In genomic region chr22:26428515-26429457, GRCh38 we compare ENCODE assay signal across 8 cellular contexts. TPM values are rescaled to one million over a fixed set of nuclear protein-coding genes. Genes with fewer than 3 reads are reported as not detected.
A peak's percentile ranks its signal among the peaks of the same experiment; 100 is the strongest.
DNase-seq lines count a peak whose midpoint lies in the region; ATAC-seq and TF ChIP-seq lines count a peak whose summit lies in the region.

TSS of gene ASPHD2 (plus strand) at chr22:26429260. CDS start at chr22:26433616, 4,356 bp downstream.

- peaks cover 19 to 29% of the 10 kb centered on the region in 2 experiments for H3K4me1 Mint-ChIP-seq in H9
- peaks cover 44% of the 10 kb centered on the region for H3K4me1 Mint-ChIP-seq in activated naive CD8-positive, alpha-beta T cell treated with anti-CD3 and anti-CD28 coated beads, Interleukin-2, amount 10 ng/mL, durations not matched to agents 7 days and 5 days

- DNase-seq in H9, result peak; percentile 84
- peak; percentile 54 for DNase-seq in MG63
- DNase-seq in SW480 (ENCODE audit: low spot score), result peak; percentile 41
- DNase-seq in activated naive CD8-positive, alpha-beta T cell treated with anti-CD3 and anti-CD28 coated beads, Interleukin-2, amount 10 ng/mL, durations not matched to agents 7 days and 5 days, result peak; percentile 87
- peak; percentile 41 for DNase-seq in left ventricle myocardium inferior
- DNase-seq in prostate gland (ENCODE audit: low spot score), result peak; percentile 48
- DNase-seq in upper lobe of right lung, result peak; percentile 82

- H3K9me3 ChIP-seq in H9 (ENCODE audit: control insufficient read depth, low read depth, low read length) (no peaks in the 10 kb centered on the region), MG63 (no peaks in the 10 kb centered on the region), left ventricle myocardium inferior (replicated peaks) (peaks cover under 1% of the 10 kb centered on the region), prostate gland (no peaks in the 10 kb centered on the region), upper lobe of right lung (no peaks in the 10 kb centered on the region)

- H3K4me2 ChIP-seq in H9 (ENCODE audit: insufficient read depth, insufficient read length, low read length), result peak within 1 kb of the TSS; percentile 82

- H3K56ac ChIP-seq in H9 (ENCODE audit: insufficient read length, low read depth, low read length), result no peak within 1 kb of the TSS

- H3K4me3 ChIP-seq in GM08714 (ENCODE audit: low read length) (peak within 1 kb of the TSS; percentile 73), MG63 (peak within 1 kb of the TSS; percentile 67), left ventricle myocardium inferior (peak within 1 kb of the TSS; percentile 70), prostate gland (peak within 1 kb of the TSS; percentile 56 to 58), upper lobe of right lung (peak within 1 kb of the TSS; percentile 63)

- no peak within 1 kb of the TSS for H4K91ac ChIP-seq in H9 (ENCODE audit: insufficient read length, low read depth, low read length)

- H3K36me3 Mint-ChIP-seq in H9 (ENCODE audit: insufficient read depth in 1 of 3, low read depth in 3 of 3), result peaks cover 0 to 3% (median 3%) of the 10 kb centered on the region in 3 experiments; a peak in 4 of 7 replicates
- H3K36me3 Mint-ChIP-seq in activated naive CD8-positive, alpha-beta T cell treated with anti-CD3 and anti-CD28 coated beads, Interleukin-2, amount 10 ng/mL, durations not matched to agents 7 days and 5 days, result peaks cover 5% of the 10 kb centered on the region

- H2AK5ac ChIP-seq in H9 (ENCODE audit: insufficient read length, low read length), result no peak within 1 kb of the TSS

- no peak within 1 kb of the TSS for H2BK20ac ChIP-seq in H9 (ENCODE audit: low read depth, low read length, poor library complexity, severe bottlenecking)

- no peak within 1 kb of the TSS for H3K4ac ChIP-seq in H9 (ENCODE audit: low read depth, low read length)

- no peak within 1 kb of the TSS for H4K5ac ChIP-seq in H9 (ENCODE audit: insufficient read length, low read depth, low read length)

- no peak within 1 kb of the TSS for H2BK5ac ChIP-seq in H9 (ENCODE audit: insufficient read length, low read length)

- peak within 1 kb of the TSS; percentile 25 for H2AFZ ChIP-seq in H9 (ENCODE audit: low read length)

- TF ChIP-seq CTCF in H9 (conservative IDR thresholded peaks at IDR 0.05) (no peak), left ventricle myocardium inferior (IDR thresholded peaks at IDR 0.05; ENCODE audit: borderline replicate concordance) (no peak), prostate gland (IDR thresholded peaks at IDR 0.05) (no peak), upper lobe of right lung (IDR thresholded peaks at IDR 0.05) (no peak)

- H3K27ac Mint-ChIP-seq in H9, result peak within 1 kb of the TSS; percentile 19 to 80 (median 46); a peak in 5 of 7 replicates
- peak within 1 kb of the TSS; percentile 100 for H3K27ac Mint-ChIP-seq in activated naive CD8-positive, alpha-beta T cell treated with anti-CD3 and anti-CD28 coated beads, Interleukin-2, amount 10 ng/mL, durations not matched to agents 7 days and 5 days

- H3T11ph ChIP-seq in H9 (ENCODE audit: low read length), result no peak within 1 kb of the TSS

- H3K27ac ChIP-seq in H9 (ENCODE audit: insufficient read length, low read depth, low read length) (no peak within 1 kb of the TSS), left ventricle myocardium inferior (replicated peaks) (peak within 1 kb of the TSS; percentile 50), prostate gland (peak within 1 kb of the TSS; percentile 54 to 77), upper lobe of right lung (peak within 1 kb of the TSS; percentile 70)

- peak; percentile 27 for TF ChIP-seq POLR2A in prostate gland (IDR thresholded peaks at IDR 0.05)

- H3K79me2 ChIP-seq in H9 (ENCODE audit: insufficient read depth, low read length), result no peaks in the 10 kb centered on the region; the same call in 1 of the 2 replicates

- peaks cover 38% of the 10 kb centered on the region for H3K27me3 Mint-ChIP-seq in H9 (ENCODE audit: low read depth)
- peaks cover 8% of the 10 kb centered on the region for H3K27me3 Mint-ChIP-seq in activated naive CD8-positive, alpha-beta T cell treated with anti-CD3 and anti-CD28 coated beads, Interleukin-2, amount 10 ng/mL, durations not matched to agents 7 days and 5 days

- H3K23me2 ChIP-seq in H9 (ENCODE audit: insufficient read length, low read depth, low read length, poor library complexity, severe bottlenecking), result peaks cover 11% of the 10 kb centered on the region

- peaks cover 0 to 3% of the 10 kb centered on the region in 2 experiments; a peak in 3 of 5 replicates for H3K9me3 Mint-ChIP-seq in H9
- H3K9me3 Mint-ChIP-seq in activated naive CD8-positive, alpha-beta T cell treated with anti-CD3 and anti-CD28 coated beads, Interleukin-2, amount 10 ng/mL, durations not matched to agents 7 days and 5 days, result peaks cover under 1% of the 10 kb centered on the region

- H3K27me3 ChIP-seq in H9 (ENCODE audit: insufficient read depth, low read length) (no peaks in the 10 kb centered on the region), MG63 (no peaks in the 10 kb centered on the region; the same call in 1 of the 2 replicates), left ventricle myocardium inferior (ENCODE audit: low read depth) (peaks cover 65% of the 10 kb centered on the region), prostate gland (replicated peaks; ENCODE audit: insufficient read depth) (no peaks in the 10 kb centered on the region), upper lobe of right lung (peaks cover 18% of the 10 kb centered on the region)

- H3K23ac ChIP-seq in H9 (ENCODE audit: insufficient read length, low read depth, low read length), result no peak within 1 kb of the TSS

- H2BK12ac ChIP-seq in H9 (ENCODE audit: insufficient read length, low read depth, low read length), result no peak within 1 kb of the TSS

- intact Hi-C loops in left ventricle myocardium inferior (cut with micrococcal nuclease), result no loop called here
- intact Hi-C loops in prostate gland (cut with DNase I), result no loop called here
- intact Hi-C loops in upper lobe of right lung (cut with DNase I), result no loop called here

- H3K36me3 ChIP-seq in MG63 (no peaks in the 10 kb centered on the region), left ventricle myocardium inferior (no peaks in the 10 kb centered on the region), prostate gland (no peaks in the 10 kb centered on the region), upper lobe of right lung (no peaks in the 10 kb centered on the region)

- H2BK120ac ChIP-seq in H9 (ENCODE audit: low read depth, low read length, poor library complexity, severe bottlenecking), result no peak within 1 kb of the TSS

- WGBS in H9 (ENCODE audit: extremely low coverage, insufficient read length, low lambda C conversion rate), result no CpG with 5 or more reads among the region's 96 CpGs
- WGBS in prostate gland, result 1% methylated on average over 51 of the region's 96 CpGs

- no peaks in the 10 kb centered on the region; the same call in 1 of the 2 replicates for H3K4me1 ChIP-seq in H9 (ENCODE audit: insufficient read depth, low read length)
- peaks cover 12% of the 10 kb centered on the region for H3K4me1 ChIP-seq in left ventricle myocardium inferior
- H3K4me1 ChIP-seq in prostate gland (replicated peaks), result no peaks in the 10 kb centered on the region
- peaks cover 4% of the 10 kb centered on the region for H3K4me1 ChIP-seq in upper lobe of right lung

- POLR2A ChIA-PET in activated naive CD8-positive, alpha-beta T cell treated with anti-CD3 and anti-CD28 coated beads, Interleukin-2, amount 10 ng/mL, durations not matched to agents 7 days and 5 days (lab: Charles Lee), result interaction anchor here (0.7 to 2.8 kb wide), 6 partner anchors 20 to 245 kb away, joined by 3 to 22 read pairs (median 3); partner anchors contain the start of genes HPS4 and SRRD

- H4K8ac ChIP-seq in H9 (replicated peaks; ENCODE audit: insufficient read length, low read depth, low read length), result no peak within 1 kb of the TSS

- H3K14ac ChIP-seq in H9 (ENCODE audit: insufficient read depth, low read length), result peak within 1 kb of the TSS; percentile 84

- H3K18ac ChIP-seq in H9 (ENCODE audit: insufficient read length, low read depth, low read length), result no peak within 1 kb of the TSS

- peak within 1 kb of the TSS; percentile 83 to 93 for H3K4me3 Mint-ChIP-seq in H9
- H3K4me3 Mint-ChIP-seq in activated naive CD8-positive, alpha-beta T cell treated with anti-CD3 and anti-CD28 coated beads, Interleukin-2, amount 10 ng/mL, durations not matched to agents 7 days and 5 days, result peak within 1 kb of the TSS; percentile 99

- H3K79me1 ChIP-seq in H9 (ENCODE audit: insufficient read depth, low read depth, low read length, poor library complexity, severe bottlenecking), result no peaks in the 10 kb centered on the region

- no peak within 1 kb of the TSS for H2BK15ac ChIP-seq in H9 (ENCODE audit: low read depth, low read length)

- H3K9ac ChIP-seq in H9 (ENCODE audit: extremely low read depth, insufficient read length, low read length), result peak within 1 kb of the TSS; percentile 32

- no peaks in the 10 kb centered on the region for H4K20me1 ChIP-seq in H9 (ENCODE audit: control insufficient read depth, insufficient read depth, insufficient read length)

- peak; percentile 86 for ATAC-seq in activated naive CD8-positive, alpha-beta T cell treated with anti-CD3 and anti-CD28 coated beads, Interleukin-2, amount 10 ng/mL, durations not matched to agents 7 days and 5 days (ENCODE audit: low read depth)
- ATAC-seq in upper lobe of right lung, result peak; percentile 89

RNA-seq across cellular contexts. Expression of gene ASPHD2, which starts in this region (rescaled TPM):
- total RNA-seq in H9 (2021), result 7.1 and 8.5 TPM in 2 replicates
- 1.8 and 3.4 TPM in 2 replicates for total RNA-seq in MG63 (2014; rRNA removed; shearing (Covaris generic); ENCODE audit: low replicate concordance)
- 1 to 10 TPM; 9.0 to 9.3 TPM for total RNA-seq in activated naive CD8-positive, alpha-beta T cell treated with anti-CD3 and anti-CD28 coated beads, Interleukin-2, amount 10 ng/mL, durations not matched to agents 7 days and 5 days
- 0.11 TPM for total RNA-seq in left ventricle myocardium inferior
- 1 to 10 TPM; 1.4 to 3.6 TPM for total RNA-seq in prostate gland
- total RNA-seq in upper lobe of right lung, result 1.2 TPM

Comparison
In these comparisons a context has a peak if more than half of its experiments do, and no peak if none do; other contexts are left out.
1. Peak in DNase-seq, H3K4me3 ChIP-seq and H3K27ac ChIP-seq in left ventricle myocardium inferior; RNA of the gene not detected or under 1 TPM.